ENCODE assay signal across 8 cellular contexts in genomic region chr15:24956131-24956838, GRCh38. TPM values are rescaled to one million over a fixed set of nuclear protein-coding genes. Genes with fewer than 3 reads are reported as not detected.
DNase-seq lines count a peak whose midpoint lies in the region; ATAC-seq and TF ChIP-seq lines count a peak whose summit lies in the region.

No MANE protein-coding gene starts in this region.

- H3K27ac Mint-ChIP-seq in activated B cell treated with CpG ODN at 0.5 μM for 24 hours = peak overlapping the region; percentile 84

- POLR2A ChIA-PET in activated B cell treated with CpG ODN at 0.5 μM for 24 hours (lab: Charles Lee) = interaction anchor here (0.6 to 0.7 kb wide), 3 partner anchors 21 to 1675 kb away, joined by 3 to 11 read pairs (median 3); no protein-coding TSS in a partner anchor

- H3K27me3 Mint-ChIP-seq in activated B cell treated with CpG ODN at 0.5 μM for 24 hours = no peaks in the 10 kb centered on the region

- H3K36me3 Mint-ChIP-seq in activated B cell treated with CpG ODN at 0.5 μM for 24 hours (ENCODE audit: low read depth) = peaks cover 10% of the 10 kb centered on the region

- no peaks in the 10 kb centered on the region for H3K9me3 Mint-ChIP-seq in activated B cell treated with CpG ODN at 0.5 μM for 24 hours

- DNase-seq in GM10266 (ENCODE audit: extremely low spot score) (peak; percentile 55), NCI-H146 treated with DMSO at 0.1 percent for 48 hours (lab: John Stamatoyannopoulos, UW; ENCODE audit: unreplicated experiment) (peak; percentile 79), activated B cell treated with CpG ODN at 0.5 μM for 24 hours (peak; percentile 40), caudate nucleus (lab: John Stamatoyannopoulos, UW) (peak in 60 of 61 donors; percentile 11 to 86 (median 66)), islet precursor cell (peak; percentile 93), Kasumi-1 (lab: John Stamatoyannopoulos, UW) (no peak)
- peak; percentile 65 for DNase-seq in stimulated activated CD4-positive, alpha-beta T cell treated with anti-CD3 and anti-CD28 coated beads, Interleukin-12 subunit alpha, Interleukin-12 subunit beta, amount 100 ng/mL, for 4 hours

- intact Hi-C loops in activated B cell treated with CpG ODN at 0.5 μM for 24 hours (cut with micrococcal nuclease) = loop anchor here (1.0 to 10.0 kb wide), 4 partner anchors 183 to 1126 kb away; partner anchors contain the start of gene UBE3A

- peak overlapping the region; percentile 90 for H3K27ac ChIP-seq in caudate nucleus (ENCODE audit: low read depth, low read length)

- CTCF ChIA-PET in activated B cell treated with CpG ODN at 0.5 μM for 24 hours (lab: Charles Lee) = no interaction called here

- peaks cover 23% of the 10 kb centered on the region for H3K4me1 Mint-ChIP-seq in activated B cell treated with CpG ODN at 0.5 μM for 24 hours

- TF ChIP-seq CTCF in GM10266 (IDR thresholded peaks at IDR 0.05; ENCODE audit: control insufficient read depth, insufficient read depth, low read depth, missing control alignments) = no peak
- no peak for TF ChIP-seq CTCF in activated B cell treated with CpG ODN at 0.5 μM for 24 hours (IDR thresholded peaks at IDR 0.05)

- ATAC-seq in HG02642 (IDR thresholded peaks at IDR 0.05; ENCODE audit: poor library complexity, unreplicated experiment) (peak; percentile 80), activated B cell treated with CpG ODN at 0.5 μM for 24 hours (ENCODE audit: low read depth) (peak; percentile 73)

- H3K4me3 Mint-ChIP-seq in activated B cell treated with CpG ODN at 0.5 μM for 24 hours = peak overlapping the region; percentile 91

RNA-seq across cellular contexts. Expression of gene SNRPN, which starts 1.5 kb away (rescaled TPM):
- 48.6 and 49.3 TPM in 2 replicates for total RNA-seq in activated B cell treated with CpG ODN at 0.5 μM for 24 hours

RNA-seq across cellular contexts. Expression of gene SNURF, which starts 1.5 kb away (rescaled TPM):
- total RNA-seq in activated B cell treated with CpG ODN at 0.5 μM for 24 hours = 9.8 and 15.9 TPM in 2 replicates

Comparison
In these comparisons a context has a peak if more than half of its experiments do, and no peak if none do; other contexts are left out.
1. DNase-seq: peak in GM10266 (single experiment), NCI-H146 treated with DMSO at 0.1 percent for 48 hours (single experiment), activated B cell treated with CpG ODN at 0.5 μM for 24 hours (single experiment), caudate nucleus (60 of 61), islet precursor cell (single experiment) and stimulated activated CD4-positive, alpha-beta T cell treated with anti-CD3 and anti-CD28 coated beads, Interleukin-12 subunit alpha, Interleukin-12 subunit beta, amount 100 ng/mL, for 4 hours (single experiment); none in Kasumi-1 (0 of 2).